Comparison of ENCODE assay signal across 16 cellular contexts in the genomic region with DNA sequence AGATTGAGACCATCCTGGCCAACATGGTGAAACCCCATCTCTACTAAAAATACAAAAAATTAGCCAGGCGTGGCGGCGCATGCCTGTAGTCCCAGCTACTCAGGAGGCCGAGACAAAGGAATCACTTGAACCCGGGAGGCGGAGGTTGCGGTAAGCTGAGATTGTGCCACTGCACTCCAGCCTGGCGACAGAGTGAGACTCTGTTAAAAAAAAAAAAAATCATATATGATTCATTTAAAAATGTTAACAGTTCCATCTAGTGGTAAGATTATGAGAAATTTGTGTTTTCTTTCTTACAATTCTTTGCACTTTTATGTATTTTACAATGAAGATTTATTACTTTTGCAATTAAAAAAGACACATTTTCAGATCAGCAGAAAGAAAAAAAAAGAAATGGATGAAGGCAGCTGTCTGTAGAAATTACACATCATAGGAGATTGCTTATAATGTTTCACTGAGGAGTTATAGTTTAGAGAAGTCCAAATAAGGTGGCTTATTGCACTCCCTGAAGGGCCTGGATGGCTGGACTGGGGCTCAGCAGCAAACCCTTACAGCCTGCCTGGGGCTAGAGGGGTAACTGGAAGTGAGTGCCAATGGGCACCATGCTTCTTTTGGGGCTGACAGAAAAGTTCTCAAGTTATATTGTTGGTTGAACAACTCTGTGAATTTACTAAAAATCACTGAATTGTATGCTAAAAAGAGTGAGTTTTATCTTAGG. TPM values are rescaled to one million over a fixed set of nuclear protein-coding genes. Genes with fewer than 3 reads are reported as not detected.
DNase-seq lines count a peak whose midpoint lies in the region; ATAC-seq and TF ChIP-seq lines count a peak whose summit lies in the region.
"Had no signal": no experiment of that assay in that cellular context is flagged by ENCODE, and none has a peak within 500 bp of the region (broad histone marks: within the 10 kb centered on the region; RNA-seq: fewer than 3 reads in every experiment).

No MANE protein-coding gene starts in this region.

- DNase-seq in NCI-H1092 treated with DMSO at 0.1 percent for 48 hours (lab: John Stamatoyannopoulos, UW) (peak; percentile 17), NCI-H1092 (lab: John Stamatoyannopoulos, UW) (no peak), MV-4-11 (lab: John Stamatoyannopoulos, UW) (peak; percentile 3), body of pancreas (no peak), osteoblast (ENCODE audit: insufficient read length, low spot score, missing footprints) (peak; percentile 19), HPDE6-E6E7 (ENCODE audit: extremely low spot score) (no peak), germinal center (ENCODE audit: low spot score) (no peak)
- DNase-seq: activated CD4-positive, CD25-positive, alpha-beta regulatory T cell; amniotic stem cell; DMS 273 treated with DMSO at 0.1 percent for 48 hours; effector memory CD8-positive, alpha-beta T cell; KG1; mammary epithelial cell; NCI-H524; spleen had no signal

- H3K4me3 ChIP-seq in body of pancreas: no peak overlapping the region
- H3K4me3 ChIP-seq in osteoblast (ENCODE audit: insufficient read depth, low read length): no peak overlapping the region
- H3K4me3 ChIP-seq: spleen had no signal

- H3K27ac ChIP-seq in body of pancreas (no peak overlapping the region), osteoblast (ENCODE audit: low read depth, low read length) (no peak overlapping the region)
- H3K27ac ChIP-seq: spleen had no signal

- no peaks in the 10 kb centered on the region for H3K4me1 ChIP-seq in body of pancreas
- H3K4me1 ChIP-seq in osteoblast (ENCODE audit: insufficient read depth, low read length): no peaks in the 10 kb centered on the region

- H3K4me2 ChIP-seq in osteoblast (ENCODE audit: insufficient read depth, low read length): no peak overlapping the region

- H3K36me3 ChIP-seq in body of pancreas (replicated peaks in 1 of 2; ENCODE audit: insufficient read depth in 1 of 2, low read depth in 2 of 2) (no peaks in the 10 kb centered on the region), osteoblast (ENCODE audit: insufficient read depth, low read length) (no peaks in the 10 kb centered on the region)
- H3K36me3 ChIP-seq: spleen had no signal

- no peaks in the 10 kb centered on the region for H3K9me3 ChIP-seq in body of pancreas
- H3K9me3 ChIP-seq in osteoblast (ENCODE audit: low read depth, low read length): no peaks in the 10 kb centered on the region
- H3K9me3 ChIP-seq: spleen had no signal

- intact Hi-C loops in body of pancreas (cut with DNase I): no loop called here

- no peak for TF ChIP-seq POLR2A in body of pancreas (IDR thresholded peaks at IDR 0.05)

- H3K27me3 ChIP-seq in body of pancreas (no peaks in the 10 kb centered on the region), osteoblast (ENCODE audit: insufficient read depth, low read length) (no peaks in the 10 kb centered on the region)
- H3K27me3 ChIP-seq: spleen had no signal

- WGBS in body of pancreas, 2 donors: 53 to 57% methylated on average over 8 of the region's 8 CpGs

- H3K79me2 ChIP-seq in osteoblast (ENCODE audit: insufficient read depth, low read length): no peaks in the 10 kb centered on the region

- no peaks in the 10 kb centered on the region for H4K20me1 ChIP-seq in osteoblast (ENCODE audit: insufficient read depth, low read length)

- TF ChIP-seq CTCF in body of pancreas (IDR thresholded peaks at IDR 0.05) (peak in 4 of 7 experiments; percentile 15 to 28 (median 22)), osteoblast (IDR thresholded peaks at IDR 0.05; ENCODE audit: extremely low read depth, low read depth, low read length) (peak; percentile 33)

- H2AFZ ChIP-seq in osteoblast (ENCODE audit: low read length): no peak overlapping the region

- no peak for ATAC-seq in body of pancreas
- ATAC-seq in GM18498 (IDR thresholded peaks at IDR 0.05; ENCODE audit: unreplicated experiment): no peak
- ATAC-seq: effector memory CD8-positive, alpha-beta T cell had no signal

RNA-seq across cellular contexts. Expression of gene C9orf153, which starts 20.2 kb away (rescaled TPM):
- total RNA-seq in body of pancreas: 1 to 10 TPM; 1.3 to 7.6 TPM
- total RNA-seq in osteoblast: under 0.01 and 0.59 TPM in 2 replicates

RNA-seq across cellular contexts. Expression of gene ISCA1, which starts 43.1 kb away (rescaled TPM):
- total RNA-seq in body of pancreas (10 to 100 TPM; 19.4 to 21.0 TPM), osteoblast (33.6 and 34.7 TPM in 2 replicates)

Comparison
In these comparisons a context has a peak if more than half of its experiments do, and no peak if none do; other contexts are left out.
1. DNase-seq: peak in NCI-H1092 treated with DMSO at 0.1 percent for 48 hours (single experiment), MV-4-11 (single experiment) and osteoblast (single experiment); none in NCI-H1092 (single experiment), body of pancreas (0 of 4), HPDE6-E6E7 (single experiment) and germinal center (single experiment).